Comparison of ENCODE assay signal across 17 cellular contexts in the genomic region with DNA sequence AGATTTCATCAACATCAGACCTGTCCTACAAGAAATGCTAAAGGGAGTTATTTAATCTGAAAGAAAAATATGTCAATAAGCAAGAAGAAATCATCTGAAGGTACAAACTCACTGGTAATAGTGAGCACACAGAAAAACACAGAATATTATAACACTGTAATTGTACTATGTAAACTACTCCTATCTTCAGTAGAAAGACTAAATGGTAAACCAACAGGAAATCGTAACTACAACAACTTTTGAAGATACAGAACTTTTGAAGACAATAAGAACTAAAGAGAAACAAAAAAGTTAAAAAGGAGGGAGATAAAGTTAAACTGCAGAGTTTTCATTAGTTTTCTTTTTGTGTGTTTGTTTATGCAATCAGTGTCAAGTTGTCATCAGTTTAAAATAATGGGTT. TPM values are rescaled to one million over a fixed set of nuclear protein-coding genes. Genes with fewer than 3 reads are reported as not detected.
DNase-seq lines count a peak whose midpoint lies in the region; ATAC-seq lines count a peak whose summit lies in the region.
"Had no signal": no experiment of that assay in that cellular context is flagged by ENCODE, and none has a peak within 500 bp of the region (broad histone marks: within the 10 kb centered on the region; RNA-seq: fewer than 3 reads in every experiment).

No MANE protein-coding gene starts in this region.

- H3K4me1 Mint-ChIP-seq in activated CD4-positive, alpha-beta T cell treated with anti-CD3 and anti-CD28 coated beads for 36 hours: peaks cover 61% of the 10 kb centered on the region
- peaks cover 33 to 69% (median 44%) of the 10 kb centered on the region in 4 donors for H3K4me1 Mint-ChIP-seq in CD4-positive, CD25-positive, alpha-beta regulatory T cell
- H3K4me1 Mint-ChIP-seq in T-helper 17 cell: peaks cover 22% of the 10 kb centered on the region
- peaks cover 50% of the 10 kb centered on the region for H3K4me1 Mint-ChIP-seq in activated naive CD8-positive, alpha-beta T cell treated with anti-CD3 and anti-CD28 coated beads, Interleukin-2, amount 50 U/mL, for 24 hours

- H3K4me3 ChIP-seq in CD4-positive, CD25-positive, alpha-beta regulatory T cell (ENCODE audit: low read depth, low read length): no peak overlapping the region
- H3K4me3 ChIP-seq: BLaER1 treated with 17β-estradiol and CSF1 and Interleukin-3, amounts not matched to agents 10 nM and 100 nM had no signal

- POLR2A ChIA-PET in activated CD4-positive, alpha-beta T cell treated with anti-CD3 and anti-CD28 coated beads for 36 hours (lab: Charles Lee): no interaction called here

- H3K36me3 Mint-ChIP-seq in activated CD4-positive, alpha-beta T cell treated with anti-CD3 and anti-CD28 coated beads for 36 hours (ENCODE audit: low read depth): peaks cover 53% of the 10 kb centered on the region
- H3K36me3 Mint-ChIP-seq in CD4-positive, CD25-positive, alpha-beta regulatory T cell: peaks cover 66% of the 10 kb centered on the region
- H3K36me3 Mint-ChIP-seq in T-helper 17 cell (ENCODE audit: low read depth): peaks cover 4% of the 10 kb centered on the region
- peaks cover 50% of the 10 kb centered on the region for H3K36me3 Mint-ChIP-seq in activated naive CD8-positive, alpha-beta T cell treated with anti-CD3 and anti-CD28 coated beads, Interleukin-2, amount 50 U/mL, for 24 hours (ENCODE audit: low read depth)

- peaks cover 22% of the 10 kb centered on the region for H3K36me3 ChIP-seq in CD4-positive, CD25-positive, alpha-beta regulatory T cell (ENCODE audit: control insufficient read depth, insufficient read depth, low read length)

- H3K27ac ChIP-seq in CD4-positive, CD25-positive, alpha-beta regulatory T cell (ENCODE audit: insufficient read depth, low read length, poor library complexity, severe bottlenecking): no peak overlapping the region
- no peak overlapping the region for H3K27ac ChIP-seq in caudate nucleus (ENCODE audit: low read depth, low read length)
- H3K27ac ChIP-seq: BLaER1 treated with 17β-estradiol and CSF1 and Interleukin-3, amounts not matched to agents 10 nM and 100 nM had no signal

- H3K9me3 ChIP-seq in CD4-positive, CD25-positive, alpha-beta regulatory T cell (ENCODE audit: control insufficient read depth in 2 of 2, low read length in 2 of 2): no peaks in the 10 kb centered on the region
- no peaks in the 10 kb centered on the region for H3K9me3 ChIP-seq in T-helper 17 cell (ENCODE audit: control insufficient read depth, low read length, poor library complexity, severe bottlenecking)

- no peaks in the 10 kb centered on the region for H3K27me3 Mint-ChIP-seq in activated CD4-positive, alpha-beta T cell treated with anti-CD3 and anti-CD28 coated beads for 36 hours
- H3K27me3 Mint-ChIP-seq in CD4-positive, CD25-positive, alpha-beta regulatory T cell: no peaks in the 10 kb centered on the region
- H3K27me3 Mint-ChIP-seq in T-helper 17 cell: no peaks in the 10 kb centered on the region
- no peaks in the 10 kb centered on the region for H3K27me3 Mint-ChIP-seq in activated naive CD8-positive, alpha-beta T cell treated with anti-CD3 and anti-CD28 coated beads, Interleukin-2, amount 50 U/mL, for 24 hours

- no peak overlapping the region for H3K4me3 Mint-ChIP-seq in activated CD4-positive, alpha-beta T cell treated with anti-CD3 and anti-CD28 coated beads for 36 hours
- peak overlapping the region in 3 of 4 donors; percentile 19 to 30 (median 26) for H3K4me3 Mint-ChIP-seq in CD4-positive, CD25-positive, alpha-beta regulatory T cell
- no peak overlapping the region for H3K4me3 Mint-ChIP-seq in T-helper 17 cell
- no peak overlapping the region for H3K4me3 Mint-ChIP-seq in activated naive CD8-positive, alpha-beta T cell treated with anti-CD3 and anti-CD28 coated beads, Interleukin-2, amount 50 U/mL, for 24 hours

- no peaks in the 10 kb centered on the region for H3K27me3 ChIP-seq in CD4-positive, CD25-positive, alpha-beta regulatory T cell (ENCODE audit: control insufficient read depth, insufficient read depth, low read length)

- DNase-seq in activated CD4-positive, alpha-beta T cell treated with anti-CD3 and anti-CD28 coated beads for 36 hours: no peak
- DNase-seq in activated CD4-positive, alpha-beta T cell treated with anti-CD3 and anti-CD28 coated beads for 4 hours: no peak
- DNase-seq in CD4-positive, CD25-positive, alpha-beta regulatory T cell: no peak
- DNase-seq in T-helper 17 cell (no peak), caudate nucleus (lab: John Stamatoyannopoulos, UW) (no peak)
- no peak for DNase-seq in activated naive CD8-positive, alpha-beta T cell treated with anti-CD3 and anti-CD28 coated beads, Interleukin-2, amount 50 U/mL, for 24 hours
- DNase-seq in stimulated activated CD4-positive, alpha-beta T cell treated with anti-CD3 and anti-CD28 coated beads, Interleukin-1b, Interleukin-23, amount 100 ng/mL, for 48 hours: no peak
- DNase-seq: DMS53, H7, MM.1S, NCI-H1105, NCI-H187 treated with DMSO at 0.1 percent for 48 hours, NCI-H510A treated with DMSO at 0.1 percent for 48 hours, SHP77 treated with DMSO at 0.1 percent for 48 hours had no signal

- peak overlapping the region; percentile 45 for H3K27ac Mint-ChIP-seq in activated CD4-positive, alpha-beta T cell treated with anti-CD3 and anti-CD28 coated beads for 36 hours
- H3K27ac Mint-ChIP-seq in CD4-positive, CD25-positive, alpha-beta regulatory T cell: peak overlapping the region in 1 of 3 donors; percentile 28
- peak overlapping the region; percentile 14 for H3K27ac Mint-ChIP-seq in T-helper 17 cell
- peak overlapping the region; percentile 46 for H3K27ac Mint-ChIP-seq in activated naive CD8-positive, alpha-beta T cell treated with anti-CD3 and anti-CD28 coated beads, Interleukin-2, amount 50 U/mL, for 24 hours

- ATAC-seq in activated CD4-positive, alpha-beta T cell treated with anti-CD3 and anti-CD28 coated beads for 36 hours: no peak
- no peak for ATAC-seq in CD4-positive, CD25-positive, alpha-beta regulatory T cell (ENCODE audit: low read depth in 2 of 2)
- ATAC-seq in T-helper 17 cell (no peak), HG02840 (IDR thresholded peaks at IDR 0.05; ENCODE audit: low FRiP score, unreplicated experiment) (no peak)
- ATAC-seq in activated naive CD8-positive, alpha-beta T cell treated with anti-CD3 and anti-CD28 coated beads, Interleukin-2, amount 50 U/mL, for 24 hours: no peak
- ATAC-seq: HepG2 had no signal

- no peaks in the 10 kb centered on the region for H3K9me3 Mint-ChIP-seq in activated CD4-positive, alpha-beta T cell treated with anti-CD3 and anti-CD28 coated beads for 36 hours (ENCODE audit: low read depth)
- H3K9me3 Mint-ChIP-seq in CD4-positive, CD25-positive, alpha-beta regulatory T cell: peaks cover 0 to 2% (median 0%) of the 10 kb centered on the region in 7 donors
- no peaks in the 10 kb centered on the region for H3K9me3 Mint-ChIP-seq in activated naive CD8-positive, alpha-beta T cell treated with anti-CD3 and anti-CD28 coated beads, Interleukin-2, amount 50 U/mL, for 24 hours

- CTCF ChIA-PET in activated CD4-positive, alpha-beta T cell treated with anti-CD3 and anti-CD28 coated beads for 36 hours (lab: Charles Lee): no interaction called here

- H3K4me1 ChIP-seq in CD4-positive, CD25-positive, alpha-beta regulatory T cell (ENCODE audit: control insufficient read depth, insufficient read depth, low read length, poor library complexity, severe bottlenecking): peaks cover 3% of the 10 kb centered on the region
- H3K4me1 ChIP-seq: BLaER1 treated with 17β-estradiol and CSF1 and Interleukin-3, amounts not matched to agents 10 nM and 100 nM had no signal

- intact Hi-C loops in activated CD4-positive, alpha-beta T cell treated with anti-CD3 and anti-CD28 coated beads for 36 hours (cut with DNase I, micrococcal nuclease): no loop called here

RNA-seq across cellular contexts. Expression of a gene that starts 12.4 kb away (rescaled TPM):
- total RNA-seq in activated CD4-positive, alpha-beta T cell treated with anti-CD3 and anti-CD28 coated beads for 36 hours: 10 to 100 TPM; 51.0 to 60.1 TPM
- 44.2 TPM for total RNA-seq in CD4-positive, CD25-positive, alpha-beta regulatory T cell
- polyA plus RNA-seq in CD4-positive, CD25-positive, alpha-beta regulatory T cell: 1 to 10 TPM; 3.1 to 9.4 (median 5.8) TPM
- total RNA-seq in T-helper 17 cell: 10 to 100 TPM; 47.5 to 49.9 TPM

Comparison
In these comparisons a context has a peak if more than half of its experiments do, and no peak if none do; other contexts are left out.
1. H3K4me3 Mint-ChIP-seq: peak in CD4-positive, CD25-positive, alpha-beta regulatory T cell (3 of 4); none in activated CD4-positive, alpha-beta T cell treated with anti-CD3 and anti-CD28 coated beads for 36 hours (single experiment), T-helper 17 cell (single experiment) and activated naive CD8-positive, alpha-beta T cell treated with anti-CD3 and anti-CD28 coated beads, Interleukin-2, amount 50 U/mL, for 24 hours (single experiment).